Comparison of ENCODE assay signal across 39 cellular contexts in the genomic region with DNA sequence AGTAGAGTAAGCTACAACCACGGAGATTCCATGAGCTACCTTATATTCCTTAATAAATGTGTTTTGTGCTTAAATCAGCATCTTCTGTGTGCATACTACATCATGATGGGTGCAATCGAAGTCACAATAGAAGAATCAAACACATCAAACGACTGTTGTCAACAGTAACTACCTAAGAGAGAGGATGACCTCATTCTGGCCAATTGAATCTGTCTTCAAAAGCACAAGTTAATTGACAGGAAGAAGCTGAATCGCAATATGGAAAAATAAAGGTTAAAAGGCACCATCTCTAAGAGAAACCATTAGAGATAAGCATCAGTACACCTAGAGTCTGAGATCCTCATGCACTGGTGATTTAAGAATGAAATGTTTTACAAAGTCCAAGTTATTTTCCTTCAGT. TPM values are rescaled to one million over a fixed set of nuclear protein-coding genes. Genes with fewer than 3 reads are reported as not detected.
"Had no signal": no experiment of that assay in that cellular context is flagged by ENCODE, and none has a peak within 500 bp of the region (broad histone marks: within the 10 kb centered on the region; RNA-seq: fewer than 3 reads in every experiment).

No MANE protein-coding gene starts in this region.

- H3K27ac ChIP-seq: ascending aorta, cardiac muscle cell, neutrophil, ovary had no signal

- H3K27me3 ChIP-seq: ascending aorta, cardiac muscle cell, neutrophil, ovary, sigmoid colon, uterus had no signal

- H3K4me3 Mint-ChIP-seq: activated naive CD4-positive, alpha-beta T cell treated with anti-CD3 and anti-CD28 coated beads, Interleukin-2, amount 10 ng/mL, durations not matched to agents 7 days and 5 days; activated naive CD8-positive, alpha-beta T cell treated with anti-CD3 and anti-CD28 coated beads, Interleukin-2, amount 10 ng/mL, durations not matched to agents 7 days and 5 days; activated T-helper 1 cell treated with anti-CD3 and anti-CD28 coated beads, Interleukin-12 subunit alpha, Interleukin-12 subunit beta, Interleukin-2, Interleukin-4 antibody, amounts not matched to agents 30 ng/mL and 10 ng/mL and 1 ng/mL, durations not matched to agents 14 hours and 24 hours and 36 hours; brain; endodermal cell; natural killer cell treated with Interleukin-12 subunit alpha and Interleukin-12 subunit beta and Interleukin-15 and Interleukin-18, amount 100 ng/mL, for 72 hours; stimulated activated effector memory CD8-positive, alpha-beta T cell treated with anti-CD3 and anti-CD28 coated beads, Interleukin-12 subunit alpha, Interleukin-12 subunit beta, amount 100 ng/mL, for 72 hours; stimulated activated naive CD8-positive, alpha-beta T cell treated with anti-CD3 and anti-CD28 coated beads, Interleukin-15, Interleukin-2, amounts not matched to agents 100 ng/mL and 50 ng/mL, for 24 hours; type B pancreatic cell had no signal

- H3K27ac Mint-ChIP-seq: activated naive CD4-positive, alpha-beta T cell treated with anti-CD3 and anti-CD28 coated beads, Interleukin-2, amount 10 ng/mL, durations not matched to agents 7 days and 5 days; activated naive CD8-positive, alpha-beta T cell treated with anti-CD3 and anti-CD28 coated beads, Interleukin-2, amount 10 ng/mL, durations not matched to agents 7 days and 5 days; activated T-helper 1 cell treated with anti-CD3 and anti-CD28 coated beads, Interleukin-12 subunit alpha, Interleukin-12 subunit beta, Interleukin-2, Interleukin-4 antibody, amounts not matched to agents 30 ng/mL and 10 ng/mL and 1 ng/mL, durations not matched to agents 14 hours and 24 hours and 36 hours; endodermal cell; natural killer cell treated with Interleukin-12 subunit alpha and Interleukin-12 subunit beta and Interleukin-15 and Interleukin-18, amount 100 ng/mL, for 72 hours; progenitor cell of endocrine pancreas; stimulated activated effector memory CD8-positive, alpha-beta T cell treated with anti-CD3 and anti-CD28 coated beads, Interleukin-12 subunit alpha, Interleukin-12 subunit beta, amount 100 ng/mL, for 72 hours; stimulated activated naive CD8-positive, alpha-beta T cell treated with anti-CD3 and anti-CD28 coated beads, Interleukin-15, Interleukin-2, amounts not matched to agents 100 ng/mL and 50 ng/mL, for 24 hours; type B pancreatic cell had no signal

- H3K36me3 Mint-ChIP-seq: activated naive CD4-positive, alpha-beta T cell treated with anti-CD3 and anti-CD28 coated beads, Interleukin-2, amount 10 ng/mL, durations not matched to agents 7 days and 5 days; activated naive CD8-positive, alpha-beta T cell treated with anti-CD3 and anti-CD28 coated beads, Interleukin-2, amount 10 ng/mL, durations not matched to agents 7 days and 5 days; brain; natural killer cell treated with Interleukin-12 subunit alpha and Interleukin-12 subunit beta and Interleukin-15 and Interleukin-18, amount 100 ng/mL, for 72 hours; stimulated activated effector memory CD8-positive, alpha-beta T cell treated with anti-CD3 and anti-CD28 coated beads, Interleukin-12 subunit alpha, Interleukin-12 subunit beta, amount 100 ng/mL, for 72 hours; type B pancreatic cell had no signal

- ATAC-seq: esophagus mucosa; left cardiac atrium; left ventricle myocardium superior; mucosa of descending colon; natural killer cell treated with Interleukin-12 subunit alpha and Interleukin-12 subunit beta and Interleukin-15 and Interleukin-18, amount 100 ng/mL, for 72 hours; stimulated activated effector memory CD8-positive, alpha-beta T cell treated with anti-CD3 and anti-CD28 coated beads, Interleukin-12 subunit alpha, Interleukin-12 subunit beta, amount 100 ng/mL, for 72 hours had no signal

- H3K36me3 ChIP-seq: ascending aorta, cardiac muscle cell, neutrophil, ovary, sigmoid colon, uterus had no signal

- FAIRE-seq: keratinocyte, small intestine had no signal

- H3K27me3 Mint-ChIP-seq: brain; natural killer cell treated with Interleukin-12 subunit alpha and Interleukin-12 subunit beta and Interleukin-15 and Interleukin-18, amount 100 ng/mL, for 72 hours; progenitor cell of endocrine pancreas; stimulated activated naive CD8-positive, alpha-beta T cell treated with anti-CD3 and anti-CD28 coated beads, Interleukin-15, Interleukin-2, amounts not matched to agents 100 ng/mL and 50 ng/mL, for 24 hours; type B pancreatic cell had no signal

- H3K9me3 ChIP-seq: ascending aorta, mucosa of descending colon, neutrophil, ovary, sigmoid colon, uterus had no signal

- H3K4me3 ChIP-seq: ascending aorta, cardiac muscle cell, mucosa of descending colon, ovary, sigmoid colon, uterus had no signal

- H3K9me3 Mint-ChIP-seq: activated naive CD4-positive, alpha-beta T cell treated with anti-CD3 and anti-CD28 coated beads, Interleukin-2, amount 10 ng/mL, durations not matched to agents 7 days and 5 days; endodermal cell; stimulated activated naive CD8-positive, alpha-beta T cell treated with anti-CD3 and anti-CD28 coated beads, Interleukin-15, Interleukin-2, amounts not matched to agents 100 ng/mL and 50 ng/mL, for 24 hours had no signal

- H3K4me1 Mint-ChIP-seq: stimulated activated effector memory CD8-positive, alpha-beta T cell treated with anti-CD3 and anti-CD28 coated beads, Interleukin-12 subunit alpha, Interleukin-12 subunit beta, amount 100 ng/mL, for 72 hours had no signal

- DNase-seq: activated CD4-positive, alpha-beta T cell treated with anti-CD3 and anti-CD28 coated beads for 4 hours; activated CD4-positive, alpha-beta T cell treated with anti-CD3 and anti-CD28 coated beads, Interleukin-2, amount 50 U/mL, for 4 hours; activated CD8-positive, alpha-beta memory T cell treated with anti-CD3 and anti-CD28 coated beads, Interleukin-2, amount 50 U/mL, for 4 hours; activated effector memory CD4-positive, alpha-beta T cell treated with anti-CD3 and anti-CD28 coated beads, Interleukin-2, amount 50 U/mL, for 16 hours; activated naive CD4-positive, alpha-beta T cell treated with anti-CD3 and anti-CD28 coated beads, Interleukin-2, amount 10 ng/mL, durations not matched to agents 7 days and 5 days; activated naive CD8-positive, alpha-beta T cell treated with anti-CD3 and anti-CD28 coated beads, Interleukin-2, amount 10 ng/mL, durations not matched to agents 7 days and 5 days; activated T-cell treated with anti-CD3 and anti-CD28 coated beads, Interleukin-2, amount 50 U/mL, for 1 hour; cortex of kidney; endodermal cell; foreskin fibroblast; head of caudate nucleus; hippocampal formation; left cardiac atrium; left ventricle myocardium superior; mucosa of descending colon; ovary; sigmoid colon; small intestine; stimulated activated CD4-positive, alpha-beta T cell treated with anti-CD3 and anti-CD28 coated beads, Interleukin-4, amount 100 ng/mL, for 24 hours; uterus had no signal

RNA-seq across cellular contexts. Expression of gene CD200R1L, which starts 39.0 kb away (rescaled TPM):
- total RNA-seq: activated CD8-positive, alpha-beta memory T cell treated with anti-CD3 and anti-CD28 coated beads for 36 hours; activated naive CD8-positive, alpha-beta T cell treated with anti-CD3 and anti-CD28 coated beads, Interleukin-2, amount 10 ng/mL, durations not matched to agents 7 days and 5 days; activated T-helper 1 cell treated with anti-CD3 and anti-CD28 coated beads, Interleukin-12 subunit alpha, Interleukin-12 subunit beta, Interleukin-2, Interleukin-4 antibody, amounts not matched to agents 30 ng/mL and 10 ng/mL and 1 ng/mL, durations not matched to agents 14 hours and 24 hours and 36 hours; ascending aorta; cardiac muscle cell; cerebellum; endodermal cell; esophagus mucosa; left cardiac atrium; left ventricle myocardium superior; lung microvascular endothelial cell; mesenteric fat pad; mucosa of descending colon; myocyte; natural killer cell treated with Interleukin-12 subunit alpha and Interleukin-12 subunit beta and Interleukin-15 and Interleukin-18, amount 100 ng/mL, for 72 hours; ovary; progenitor cell of endocrine pancreas; renal cortical epithelial cell; sigmoid colon; subcutaneous adipose tissue; uterus had no signal
- polyA plus RNA-seq: cardiac muscle cell, keratinocyte, ovary, sigmoid colon, small intestine had no signal
